ENCODE assay signal across 1 cellular context in genomic region chr1:47478090-47478489, GRCh38.
TF ChIP-seq lines count a peak whose summit lies in the region.

No MANE protein-coding gene starts in this region.

TF ChIP-seq in HepG2, 621 proteins besides CTCF, POLR2A, EP300 and RAD21 (continued from another document and continues in another):
- TF ChIP-seq, protein P1, sequence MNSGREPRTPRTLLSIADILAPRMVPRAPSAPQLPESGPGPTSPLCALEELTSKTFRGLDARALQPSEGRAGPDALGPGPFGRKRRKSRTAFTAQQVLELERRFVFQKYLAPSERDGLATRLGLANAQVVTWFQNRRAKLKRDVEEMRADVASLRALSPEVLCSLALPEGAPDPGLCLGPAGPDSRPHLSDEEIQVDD (CRISPR knock-in tag; IDR thresholded peaks at IDR 0.05; ENCODE audit: borderline replicate concordance): no peak
- TF ChIP-seq ZNF644 (CRISPR knock-in tag; IDR thresholded peaks at IDR 0.05; ENCODE audit: low read depth) (no peak), HDAC1 (CRISPR knock-in tag; IDR thresholded peaks at IDR 0.05) (peak; percentile 97), ZKSCAN8 (CRISPR knock-in tag; IDR thresholded peaks at IDR 0.05; ENCODE audit: borderline replicate concordance) (peak; percentile 57; the same call in 1 of the 2 replicates), ZNF232 (CRISPR knock-in tag; IDR thresholded peaks at IDR 0.05; ENCODE audit: borderline replicate concordance) (no peak; the same call in 1 of the 2 replicates), ZFP36L2 (CRISPR knock-in tag; IDR thresholded peaks at IDR 0.05) (no peak), NR2F2 (IDR thresholded peaks at IDR 0.05; ENCODE audit: borderline replicate concordance, low read depth) (peak; percentile 99), RFXAP (CRISPR knock-in tag; IDR thresholded peaks at IDR 0.05; ENCODE audit: borderline replicate concordance) (no peak), WIZ (CRISPR knock-in tag; IDR thresholded peaks at IDR 0.05) (no peak), ZNF597 (CRISPR knock-in tag; IDR thresholded peaks at IDR 0.05) (no peak), ZNF782 (CRISPR knock-in tag; IDR thresholded peaks at IDR 0.05; ENCODE audit: borderline replicate concordance) (no peak; the same call in 1 of the 2 replicates), ZNF235 (CRISPR knock-in tag; IDR thresholded peaks at IDR 0.05; ENCODE audit: borderline replicate concordance) (no peak), MLLT10 (CRISPR knock-in tag; IDR thresholded peaks at IDR 0.05) (no peak), MATR3 (CRISPR knock-in tag; IDR thresholded peaks at IDR 0.05) (no peak), ZNF773 (CRISPR knock-in tag; IDR thresholded peaks at IDR 0.05; ENCODE audit: borderline replicate concordance) (no peak), NFRKB (IDR thresholded peaks at IDR 0.05) (no peak), ZNF407 (CRISPR knock-in tag; IDR thresholded peaks at IDR 0.05; ENCODE audit: not compliant biosample characterization) (no peak), ZNF512 (CRISPR knock-in tag; IDR thresholded peaks at IDR 0.05) (no peak), LCORL (IDR thresholded peaks at IDR 0.05) (peak; percentile 65; the same call in 1 of the 2 replicates), LCORL (CRISPR knock-in tag; IDR thresholded peaks at IDR 0.05) (peak; percentile 100), NCOA2 (CRISPR knock-in tag; IDR thresholded peaks at IDR 0.05) (peak; percentile 85), ZNF605 (CRISPR knock-in tag; IDR thresholded peaks at IDR 0.05) (peak; percentile 88), ZNF44 (CRISPR knock-in tag; IDR thresholded peaks at IDR 0.05) (0 out of 2 replicates have a peak, but pooled peaks have one; percentile 66), ZMYM2 (CRISPR knock-in tag; IDR thresholded peaks at IDR 0.05) (no peak), KLF11 (CRISPR knock-in tag; IDR thresholded peaks at IDR 0.05) (0 out of 2 replicates have a peak, but pooled peaks have one; percentile 47), ZNF549 (CRISPR knock-in tag; IDR thresholded peaks at IDR 0.05) (no peak), ZC3H13 (CRISPR knock-in tag; IDR thresholded peaks at IDR 0.05) (no peak), TMF1 (CRISPR knock-in tag; IDR thresholded peaks at IDR 0.05; ENCODE audit: low read depth) (peak; percentile 44; the same call in 1 of the 2 replicates), ZFP41 (CRISPR knock-in tag; IDR thresholded peaks at IDR 0.05; ENCODE audit: borderline replicate concordance) (no peak), ZBTB1 (CRISPR knock-in tag; IDR thresholded peaks at IDR 0.05; ENCODE audit: borderline replicate concordance) (no peak), ZNF879 (CRISPR knock-in tag; IDR thresholded peaks at IDR 0.05) (no peak), DNMT1 (CRISPR knock-in tag; IDR thresholded peaks at IDR 0.05) (no peak), ZNF441 (CRISPR knock-in tag; IDR thresholded peaks at IDR 0.05; ENCODE audit: borderline replicate concordance) (no peak), TEAD2 (CRISPR knock-in tag; IDR thresholded peaks at IDR 0.05) (0 out of 2 replicates have a peak, but pooled peaks have one; percentile 80), ZNF709 (CRISPR knock-in tag; IDR thresholded peaks at IDR 0.05) (no peak), EEA1 (CRISPR knock-in tag; IDR thresholded peaks at IDR 0.05; ENCODE audit: borderline replicate concordance) (no peak), ATF7-NPFF (CRISPR knock-in tag; IDR thresholded peaks at IDR 0.05; ENCODE audit: low read depth) (0 out of 2 replicates have a peak, but pooled peaks have one; percentile 56), ZNF224 (CRISPR knock-in tag; IDR thresholded peaks at IDR 0.05) (0 out of 2 replicates have a peak, but pooled peaks have one; percentile 43), HNRNPUL1 (IDR thresholded peaks at IDR 0.05; ENCODE audit: low read depth, low read length) (no peak), TSC22D2 (CRISPR knock-in tag; IDR thresholded peaks at IDR 0.05; ENCODE audit: borderline replicate concordance) (no peak), HIVEP1 (CRISPR knock-in tag; IDR thresholded peaks at IDR 0.05) (peak; percentile 92), ZNF367 (CRISPR knock-in tag; IDR thresholded peaks at IDR 0.05; ENCODE audit: borderline replicate concordance) (no peak), HMG20B (CRISPR knock-in tag; conservative IDR thresholded peaks at IDR 0.05) (peak; percentile 100), PAX8 (CRISPR knock-in tag; IDR thresholded peaks at IDR 0.05; ENCODE audit: borderline replicate concordance) (no peak), ZHX1 (CRISPR knock-in tag; IDR thresholded peaks at IDR 0.05; ENCODE audit: low read depth) (peak; percentile 87; the same call in 1 of the 2 replicates), IKZF4 (CRISPR knock-in tag; IDR thresholded peaks at IDR 0.05; ENCODE audit: borderline replicate concordance, low read depth, not compliant biosample characterization) (no peak)
- TF ChIP-seq, protein P2, sequence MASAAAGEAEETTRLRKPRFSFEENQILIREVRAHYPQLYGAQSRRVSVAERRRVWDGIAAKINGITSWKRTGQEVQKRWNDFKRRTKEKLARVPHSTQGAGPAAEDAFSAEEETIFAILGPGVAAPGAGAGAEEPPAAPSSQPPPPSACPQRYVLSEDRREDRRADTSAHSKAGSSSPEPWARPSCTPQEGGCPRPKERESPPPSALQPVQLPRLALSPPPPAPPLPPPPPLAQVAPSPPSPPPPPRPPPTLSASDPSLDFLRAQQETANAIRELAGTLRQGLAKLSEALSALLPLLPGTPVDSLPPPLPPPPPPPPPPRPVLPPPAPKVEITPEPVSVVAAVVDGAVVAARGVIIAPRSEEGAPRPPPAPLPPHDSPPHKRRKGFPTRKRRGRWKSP (CRISPR knock-in tag; IDR thresholded peaks at IDR 0.05): peak; percentile 70; the same call in 1 of the 2 replicates
- TF ChIP-seq, protein P3, sequence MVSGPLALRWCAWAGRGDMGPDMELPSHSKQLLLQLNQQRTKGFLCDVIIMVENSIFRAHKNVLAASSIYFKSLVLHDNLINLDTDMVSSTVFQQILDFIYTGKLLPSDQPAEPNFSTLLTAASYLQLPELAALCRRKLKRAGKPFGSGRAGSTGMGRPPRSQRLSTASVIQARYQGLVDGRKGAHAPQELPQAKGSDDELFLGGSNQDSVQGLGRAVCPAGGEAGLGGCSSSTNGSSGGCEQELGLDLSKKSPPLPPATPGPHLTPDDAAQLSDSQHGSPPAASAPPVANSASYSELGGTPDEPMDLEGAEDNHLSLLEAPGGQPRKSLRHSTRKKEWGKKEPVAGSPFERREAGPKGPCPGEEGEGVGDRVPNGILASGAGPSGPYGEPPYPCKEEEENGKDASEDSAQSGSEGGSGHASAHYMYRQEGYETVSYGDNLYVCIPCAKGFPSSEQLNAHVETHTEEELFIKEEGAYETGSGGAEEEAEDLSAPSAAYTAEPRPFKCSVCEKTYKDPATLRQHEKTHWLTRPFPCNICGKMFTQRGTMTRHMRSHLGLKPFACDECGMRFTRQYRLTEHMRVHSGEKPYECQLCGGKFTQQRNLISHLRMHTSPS (CRISPR knock-in tag; IDR thresholded peaks at IDR 0.05; ENCODE audit: low read depth): no peak
